ENCODE assay signal across 6 cellular contexts in the genomic region with DNA sequence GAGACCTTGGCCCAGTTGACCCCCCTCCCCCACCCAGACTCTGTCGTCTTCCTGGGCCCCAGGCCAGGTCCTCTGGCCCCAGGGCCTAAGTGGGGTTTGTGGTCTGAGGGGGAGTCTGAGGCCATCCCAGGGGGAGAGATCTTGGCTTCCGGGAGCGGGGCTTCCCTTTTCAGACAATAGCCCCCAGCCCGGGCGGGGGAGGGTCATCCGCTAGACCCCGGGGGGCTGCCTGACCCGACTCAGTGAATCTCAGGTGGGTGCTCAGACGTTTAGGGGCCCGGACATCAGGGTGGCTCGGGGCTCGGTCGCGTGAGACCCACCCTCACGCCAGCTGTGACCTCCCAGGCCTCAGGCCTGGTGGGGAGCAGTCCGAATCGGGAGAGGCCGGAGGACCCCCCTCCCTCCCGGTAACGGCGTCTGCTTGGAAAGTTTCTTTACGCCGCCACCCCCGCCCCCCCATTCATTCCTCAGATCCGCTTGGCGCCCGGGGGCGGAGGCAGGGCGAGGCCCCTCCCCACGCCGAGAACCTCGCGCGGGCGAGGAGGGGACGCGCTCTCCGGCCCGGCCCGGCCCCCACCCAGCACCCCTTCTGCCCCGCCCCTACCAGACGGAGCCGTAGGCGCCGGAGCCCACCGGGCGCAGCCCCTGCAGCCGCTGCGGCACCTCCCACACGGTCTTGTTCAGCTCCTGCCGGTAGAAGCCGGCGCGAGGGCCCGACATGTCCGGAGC. TPM values are rescaled to one million over a fixed set of nuclear protein-coding genes. Genes with fewer than 3 reads are reported as not detected.
A peak's percentile ranks its signal among the peaks of the same experiment; 100 is the strongest.
DNase-seq lines count a peak whose midpoint lies in the region; ATAC-seq, FAIRE-seq and TF ChIP-seq lines count a peak whose summit lies in the region.

No MANE protein-coding gene starts in this region.

- no peaks in the 10 kb centered on the region for H3K36me3 Mint-ChIP-seq in CD8-positive, alpha-beta memory T cell
- H3K36me3 Mint-ChIP-seq in nephron (ENCODE audit: low read depth): peaks cover 6% of the 10 kb centered on the region

- H3K27me3 ChIP-seq in CD8-positive, alpha-beta memory T cell (ENCODE audit: insufficient read depth, low read length, poor library complexity, severe bottlenecking): no peaks in the 10 kb centered on the region

- H3K27ac Mint-ChIP-seq in CD8-positive, alpha-beta memory T cell: peak overlapping the region in 1 of 8 donors; percentile 70
- H3K27ac Mint-ChIP-seq in nephron: peak overlapping the region in 1 of 3 experiments; percentile 33

- TF ChIP-seq CTCF in NB4 (IDR thresholded peaks at IDR 0.05; ENCODE audit: low read depth, low read length) (no peak), astrocyte of the cerebellum (IDR thresholded peaks at IDR 0.05; ENCODE audit: low read depth, low read length, missing control alignments) (no peak), nephron (IDR thresholded peaks at IDR 0.05; ENCODE audit: unreplicated experiment in 3 of 3) (no peak), kidney (IDR thresholded peaks at IDR 0.05; ENCODE audit: borderline replicate concordance, extremely low read depth, insufficient read depth) (no peak)

- H3K4me3 Mint-ChIP-seq in CD8-positive, alpha-beta memory T cell: peak overlapping the region; percentile 45 to 81 (median 54)
- peak overlapping the region; percentile 71 to 81 (median 77) for H3K4me3 Mint-ChIP-seq in nephron

- POLR2A ChIA-PET in CD8-positive, alpha-beta memory T cell (lab: Charles Lee): interaction anchor here (1.0 kb wide), 1 partner anchor 25 kb away, joined by 3 read pairs; no protein-coding TSS in a partner anchor

- no peak overlapping the region for H3K27ac ChIP-seq in CD8-positive, alpha-beta memory T cell (ENCODE audit: low read depth, low read length)
- H3K27ac ChIP-seq in kidney (ENCODE audit: low read depth in 2 of 2, low read length in 2 of 2): no peak overlapping the region

- FAIRE-seq in kidney (lab: Jason Lieb, UNC): no peak

- peaks cover 6 to 7% of the 10 kb centered on the region in 2 donors for H3K27me3 Mint-ChIP-seq in CD8-positive, alpha-beta memory T cell
- peaks cover 17% of the 10 kb centered on the region for H3K27me3 Mint-ChIP-seq in nephron (ENCODE audit: low read depth)

- in situ Hi-C loops in astrocyte of the cerebellum (cut with HindIII; ENCODE audit: low sequenced_read_pairs): no loop called here

- no peak overlapping the region for H3K4me3 ChIP-seq in CD8-positive, alpha-beta memory T cell (ENCODE audit: low read length)
- H3K4me3 ChIP-seq in NB4 (ENCODE audit: low read depth, low read length) (peak overlapping the region; percentile 21), astrocyte of the cerebellum (ENCODE audit: low read depth, low read length) (peak overlapping the region; percentile 52), kidney (ENCODE audit: low read length in 2 of 2) (no peak overlapping the region)

- peak in 3 of 5 donors; percentile 13 to 58 (median 36) for DNase-seq in CD8-positive, alpha-beta memory T cell
- DNase-seq in NB4 (ENCODE audit: low read depth) (peak; percentile 73), astrocyte of the cerebellum (ENCODE audit: low read depth) (no peak), kidney (no peak)

- H3K9ac ChIP-seq in kidney (ENCODE audit: low read length in 2 of 2): peak overlapping the region in 1 of 2 donors; percentile 3

- H3K4me1 ChIP-seq in CD8-positive, alpha-beta memory T cell (ENCODE audit: insufficient read depth, low read length): peaks cover 18% of the 10 kb centered on the region
- H3K4me1 ChIP-seq in kidney (ENCODE audit: control insufficient read depth in 1 of 2, insufficient read depth in 1 of 2, low read depth in 1 of 2, low read length in 2 of 2): peaks cover 4 to 25% of the 10 kb centered on the region in 2 donors

- H3K4me1 Mint-ChIP-seq in CD8-positive, alpha-beta memory T cell: peaks cover 3 to 25% (median 5%) of the 10 kb centered on the region in 3 donors
- peaks cover 11% of the 10 kb centered on the region for H3K4me1 Mint-ChIP-seq in nephron

- ATAC-seq in GM18517 (IDR thresholded peaks at IDR 0.05; ENCODE audit: unreplicated experiment): no peak

- no peaks in the 10 kb centered on the region for H3K9me3 Mint-ChIP-seq in CD8-positive, alpha-beta memory T cell
- no peaks in the 10 kb centered on the region for H3K9me3 Mint-ChIP-seq in nephron

- TF ChIP-seq POLR2A in NB4 (IDR thresholded peaks at IDR 0.05; ENCODE audit: extremely low read depth, insufficient read length): no peak

- no peaks in the 10 kb centered on the region for H3K9me3 ChIP-seq in CD8-positive, alpha-beta memory T cell (ENCODE audit: low read length)
- no peaks in the 10 kb centered on the region for H3K9me3 ChIP-seq in kidney (ENCODE audit: control insufficient read depth in 1 of 2, low read length in 2 of 2)

- H3K36me3 ChIP-seq in CD8-positive, alpha-beta memory T cell (ENCODE audit: insufficient read depth, low read length): no peaks in the 10 kb centered on the region
- no peaks in the 10 kb centered on the region for H3K36me3 ChIP-seq in kidney (ENCODE audit: control insufficient read depth in 1 of 2, insufficient read depth in 2 of 2, low read length in 2 of 2)

- CTCF ChIA-PET in CD8-positive, alpha-beta memory T cell (lab: Charles Lee): interaction anchor here (0.6 to 4.7 kb wide), 6 partner anchors 18 to 255 kb away, joined by 3 to 25 read pairs (median 4); a partner anchor contains a TSS

- intact Hi-C loops in kidney (cut with DNase I): no loop called here

RNA-seq across cellular contexts. Expression of a gene that starts 0.4 kb away (rescaled TPM):
- 10 to 100 TPM; 12.8 to 13.2 TPM for total RNA-seq in CD8-positive, alpha-beta memory T cell
- polyA plus RNA-seq in CD8-positive, alpha-beta memory T cell: 0.28 TPM
- 18.3 TPM for total RNA-seq in kidney
- 11.4 TPM for polyA plus RNA-seq in kidney (ENCODE audit: insufficient read depth, low read depth, low replicate concordance)

RNA-seq across cellular contexts. Expression of a gene that starts 8.3 kb away (rescaled TPM):
- 1 to 10 TPM; 9.3 to 9.7 TPM for total RNA-seq in CD8-positive, alpha-beta memory T cell
- polyA plus RNA-seq in CD8-positive, alpha-beta memory T cell: 0.03 TPM
- total RNA-seq in kidney: 15.9 TPM
- 13.4 TPM for polyA plus RNA-seq in kidney (ENCODE audit: insufficient read depth, low read depth, low replicate concordance)

RNA-seq across cellular contexts. Expression of a gene that starts 18.7 kb away (rescaled TPM):
- 10 to 100 TPM; 42.5 to 44.7 TPM for total RNA-seq in CD8-positive, alpha-beta memory T cell
- polyA plus RNA-seq in CD8-positive, alpha-beta memory T cell: 7.5 TPM
- 43.8 TPM for total RNA-seq in kidney
- 20.4 TPM for polyA plus RNA-seq in kidney (ENCODE audit: insufficient read depth, low read depth, low replicate concordance)

RNA-seq across cellular contexts. Expression of a gene that starts 24.9 kb away (rescaled TPM):
- total RNA-seq in CD8-positive, alpha-beta memory T cell: 10 to 100 TPM; 51.4 to 52.2 TPM
- 18.6 TPM for polyA plus RNA-seq in CD8-positive, alpha-beta memory T cell
- 52.0 TPM for total RNA-seq in kidney
- polyA plus RNA-seq in kidney (ENCODE audit: insufficient read depth, low read depth, low replicate concordance): 19.2 TPM

RNA-seq across cellular contexts. Expression of a gene that starts 37.7 kb away (rescaled TPM):
- 10 to 100 TPM; 13.4 to 14.4 TPM for total RNA-seq in CD8-positive, alpha-beta memory T cell
- polyA plus RNA-seq in CD8-positive, alpha-beta memory T cell: 0.17 TPM
- 383 TPM for total RNA-seq in kidney
- polyA plus RNA-seq in kidney (ENCODE audit: insufficient read depth, low read depth, low replicate concordance): 128 TPM

Comparison
In these comparisons a context has a peak if more than half of its experiments do, and no peak if none do; other contexts are left out.
1. DNase-seq: peak in CD8-positive, alpha-beta memory T cell (3 of 5) and NB4 (single experiment); none in astrocyte of the cerebellum (single experiment) and kidney (single experiment).
2. H3K4me3 ChIP-seq: peak in NB4 (single experiment) and astrocyte of the cerebellum (single experiment); none in CD8-positive, alpha-beta memory T cell (single experiment) and kidney (0 of 2).